1 cellular context compared by ENCODE assay signal in the genomic region with DNA sequence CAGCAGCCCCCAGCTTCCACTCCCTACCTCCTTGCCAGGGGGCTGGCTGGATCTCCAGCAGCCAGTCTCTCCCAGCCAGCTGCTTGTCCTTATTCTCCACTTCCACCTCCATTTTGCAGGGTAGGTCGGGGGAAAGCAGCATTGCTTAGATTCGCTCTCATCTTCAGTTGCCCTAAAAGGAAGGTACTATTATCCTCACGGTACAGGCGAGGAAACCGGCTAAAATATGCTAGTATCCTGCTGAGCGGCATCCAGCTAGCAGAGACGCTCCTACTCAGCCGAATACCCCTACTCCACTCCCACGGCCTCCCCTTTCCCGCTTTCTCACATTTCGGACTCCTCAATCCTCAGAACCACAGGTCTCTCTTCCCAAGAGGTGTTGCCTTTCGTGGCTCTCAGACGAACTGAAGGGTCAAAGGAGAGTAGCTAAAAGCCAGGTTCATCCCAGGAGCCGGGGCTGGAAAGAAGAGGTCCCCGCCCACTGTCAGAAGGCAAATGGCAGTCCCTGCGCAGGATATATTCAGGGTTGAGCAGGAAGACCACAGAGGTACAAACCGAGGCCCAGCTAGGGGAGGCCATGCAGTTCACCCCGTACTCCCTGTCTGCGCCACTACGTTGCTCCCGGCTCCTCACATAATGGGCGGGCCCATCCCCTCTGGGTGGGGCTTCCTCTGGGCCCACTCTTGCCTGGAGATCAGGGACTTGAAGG.
TF ChIP-seq lines count a peak whose summit lies in the region.

No MANE protein-coding gene starts in this region.

TF ChIP-seq in H1, 55 proteins besides CTCF, POLR2A, EP300 and RAD21:
- TF ChIP-seq TBP (IDR thresholded peaks at IDR 0.05; ENCODE audit: low read depth, low read length), result no peak
- no peak for TF ChIP-seq KDM4A (IDR thresholded peaks at IDR 0.05; ENCODE audit: low read depth, low read length, severe bottlenecking)
- no peak for TF ChIP-seq KDM5A (IDR thresholded peaks at IDR 0.05; ENCODE audit: low read length)
- TF ChIP-seq EZH2 (IDR thresholded peaks at IDR 0.05; ENCODE audit: low read depth, low read length, severe bottlenecking), result no peak
- no peak for TF ChIP-seq RBBP5 (IDR thresholded peaks at IDR 0.05; ENCODE audit: borderline replicate concordance, low read depth, low read length)
- TF ChIP-seq TAF7 (optimal IDR thresholded peaks at IDR 0.05; ENCODE audit: borderline replicate concordance, low read depth, low read length), result no peak
- no peak for TF ChIP-seq HDAC2 (IDR thresholded peaks at IDR 0.05; ENCODE audit: borderline replicate concordance in 1 of 2, low read depth in 2 of 2, low read length in 2 of 2)
- no peak for TF ChIP-seq TAF1 (IDR thresholded peaks at IDR 0.05; ENCODE audit: low read depth, low read length)
- no peak for TF ChIP-seq HDAC6 (IDR thresholded peaks at IDR 0.05; ENCODE audit: low read depth, low read length)
- no peak for TF ChIP-seq BCL11A (IDR thresholded peaks at IDR 0.05; ENCODE audit: low read depth in 2 of 2, low read length in 2 of 2)
- no peak for TF ChIP-seq RNF2 (IDR thresholded peaks at IDR 0.05; ENCODE audit: borderline replicate concordance, low read depth, low read length, missing control alignments, poor library complexity, severe bottlenecking)
- no peak for TF ChIP-seq JUN (IDR thresholded peaks at IDR 0.05; ENCODE audit: low read depth, low read length)
- no peak for TF ChIP-seq TEAD4 (IDR thresholded peaks at IDR 0.05; ENCODE audit: low read depth, low read length)
- TF ChIP-seq SAP30 (IDR thresholded peaks at IDR 0.05; ENCODE audit: insufficient read depth, insufficient replicate concordance, low read length), result no peak
- no peak for TF ChIP-seq TCF12 (IDR thresholded peaks at IDR 0.05; ENCODE audit: low read depth, low read length)
- TF ChIP-seq, protein P1, sequence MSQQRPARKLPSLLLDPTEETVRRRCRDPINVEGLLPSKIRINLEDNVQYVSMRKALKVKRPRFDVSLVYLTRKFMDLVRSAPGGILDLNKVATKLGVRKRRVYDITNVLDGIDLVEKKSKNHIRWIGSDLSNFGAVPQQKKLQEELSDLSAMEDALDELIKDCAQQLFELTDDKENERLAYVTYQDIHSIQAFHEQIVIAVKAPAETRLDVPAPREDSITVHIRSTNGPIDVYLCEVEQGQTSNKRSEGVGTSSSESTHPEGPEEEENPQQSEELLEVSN (IDR thresholded peaks at IDR 0.05), result no peak
- TF ChIP-seq JUND (IDR thresholded peaks at IDR 0.05; ENCODE audit: low read length), result no peak
TF ChIP-seq in H1: peak in this region for 0.
